Comparison of ENCODE assay signal across 8 cellular contexts in genomic region chr2:37832590-37833197, GRCh38.
A peak's percentile ranks its signal among the peaks of the same experiment; 100 is the strongest.
DNase-seq lines count a peak whose midpoint lies in the region; ATAC-seq and TF ChIP-seq lines count a peak whose summit lies in the region.

No MANE protein-coding gene starts in this region.

- H3K27ac Mint-ChIP-seq in CD8-positive, alpha-beta T cell = no peak overlapping the region

- CTCF ChIA-PET in CD8-positive, alpha-beta T cell (lab: Charles Lee) = interaction anchor here (0.6 to 17.8 kb wide), 44 partner anchors 10 to 664 kb away, joined by 3 to 361 read pairs (median 4); partner anchors contain the start of gene RMDN2

- no peaks in the 10 kb centered on the region for H3K9me3 ChIP-seq in CD8-positive, alpha-beta T cell (ENCODE audit: low read length)
- H3K9me3 ChIP-seq in SK-N-MC (ENCODE audit: low read depth, low read length) = no peaks in the 10 kb centered on the region
- no peaks in the 10 kb centered on the region for H3K9me3 ChIP-seq in upper lobe of right lung

- no peaks in the 10 kb centered on the region for H3K9me3 Mint-ChIP-seq in CD8-positive, alpha-beta T cell

- peaks cover 5% of the 10 kb centered on the region for H3K4me1 Mint-ChIP-seq in CD8-positive, alpha-beta T cell (ENCODE audit: low read depth)

- H3K27ac ChIP-seq in CD8-positive, alpha-beta T cell (ENCODE audit: low read depth, low read length) = no peak overlapping the region
- H3K27ac ChIP-seq in SK-N-MC (no peak overlapping the region), upper lobe of right lung (no peak overlapping the region)

- no peaks in the 10 kb centered on the region for H3K27me3 Mint-ChIP-seq in CD8-positive, alpha-beta T cell (ENCODE audit: low read depth)

- H3K4me3 ChIP-seq in CD8-positive, alpha-beta T cell (ENCODE audit: low read depth, low read length) = no peak overlapping the region
- H3K4me3 ChIP-seq in SK-N-MC = no peak overlapping the region
- no peak overlapping the region for H3K4me3 ChIP-seq in upper lobe of right lung

- no peaks in the 10 kb centered on the region for H3K27me3 ChIP-seq in CD8-positive, alpha-beta T cell (ENCODE audit: insufficient read depth, low read length)
- H3K27me3 ChIP-seq in upper lobe of right lung = no peaks in the 10 kb centered on the region

- peak; percentile 62 to 91 (median 84) for DNase-seq in CD8-positive, alpha-beta T cell
- DNase-seq in NCI-H1092 treated with DMSO at 0.1 percent for 48 hours (lab: John Stamatoyannopoulos, UW) (peak; percentile 56), SK-N-MC (ENCODE audit: low read depth, low spot score) (peak; percentile 39), head of caudate nucleus (peak; percentile 59 to 93 (median 86)), posterior vena cava (ENCODE audit: low spot score) (peak; percentile 95), upper lobe of right lung (peak; percentile 87)
- peak; percentile 84 for DNase-seq in activated naive CD4-positive, alpha-beta T cell treated with Interleukin-2 at 50 U/mL for 16 hours

- H3K4me1 ChIP-seq in CD8-positive, alpha-beta T cell (ENCODE audit: insufficient read depth, low read length) = no peaks in the 10 kb centered on the region
- H3K4me1 ChIP-seq in upper lobe of right lung = peaks cover 23% of the 10 kb centered on the region

- H3K4me3 Mint-ChIP-seq in CD8-positive, alpha-beta T cell = no peak overlapping the region

- intact Hi-C loops in CD8-positive, alpha-beta T cell (cut with DNase I, micrococcal nuclease) = loop anchor here (1.0 to 5.0 kb wide), 7 partner anchors 44 to 665 kb away; partner anchors contain the start of gene CDC42EP3 (in 1 of the 2)
- intact Hi-C loops in head of caudate nucleus (cut with DNase I) = loop anchor here (5.0 kb wide), 2 partner anchors 420 to 435 kb away; no protein-coding TSS in a partner anchor
- intact Hi-C loops in posterior vena cava (cut with DNase I) = loop anchor here (5.0 to 10.0 kb wide), 3 partner anchors 62 to 435 kb away; no protein-coding TSS in a partner anchor
- intact Hi-C loops in upper lobe of right lung (cut with DNase I) = loop anchor here (10.0 kb wide), 1 partner anchor 418 kb away; no protein-coding TSS in a partner anchor

- TF ChIP-seq CTCF in CD8-positive, alpha-beta T cell (IDR thresholded peaks at IDR 0.05) = peak; percentile 90
- peak; percentile 87 for TF ChIP-seq CTCF in upper lobe of right lung (IDR thresholded peaks at IDR 0.05)

- POLR2A ChIA-PET in CD8-positive, alpha-beta T cell (lab: Charles Lee) = interaction anchor here (1.0 to 1.6 kb wide), 3 partner anchors 418 to 437 kb away, joined by 3 to 9 read pairs (median 6); no protein-coding TSS in a partner anchor

- H3K36me3 Mint-ChIP-seq in CD8-positive, alpha-beta T cell = no peaks in the 10 kb centered on the region

- peak; percentile 78 for ATAC-seq in CD8-positive, alpha-beta T cell
- ATAC-seq in GM21619 (IDR thresholded peaks at IDR 0.05; ENCODE audit: unreplicated experiment) = peak; percentile 73
- peak; percentile 94 for ATAC-seq in upper lobe of right lung

- H3K36me3 ChIP-seq in CD8-positive, alpha-beta T cell (ENCODE audit: insufficient read depth, low read length) = no peaks in the 10 kb centered on the region
- H3K36me3 ChIP-seq in SK-N-MC (ENCODE audit: insufficient read depth, low read length) = no peaks in the 10 kb centered on the region
- H3K36me3 ChIP-seq in upper lobe of right lung = no peaks in the 10 kb centered on the region

- no peak overlapping the region for H3K9ac ChIP-seq in SK-N-MC (ENCODE audit: insufficient read length)

Comparison
In these comparisons a context has a peak if more than half of its experiments do, and no peak if none do; other contexts are left out.
1. DNase-seq: peak in every context shown above with its lines; median percentile 95 in posterior vena cava; 87 in upper lobe of right lung; 86 in head of caudate nucleus; 84 in CD8-positive, alpha-beta T cell; 84 in activated naive CD4-positive, alpha-beta T cell treated with Interleukin-2 at 50 U/mL for 16 hours; 56 in NCI-H1092 treated with DMSO at 0.1 percent for 48 hours; 39 in SK-N-MC.